23 cellular contexts compared by ENCODE assay signal in the genomic region with DNA sequence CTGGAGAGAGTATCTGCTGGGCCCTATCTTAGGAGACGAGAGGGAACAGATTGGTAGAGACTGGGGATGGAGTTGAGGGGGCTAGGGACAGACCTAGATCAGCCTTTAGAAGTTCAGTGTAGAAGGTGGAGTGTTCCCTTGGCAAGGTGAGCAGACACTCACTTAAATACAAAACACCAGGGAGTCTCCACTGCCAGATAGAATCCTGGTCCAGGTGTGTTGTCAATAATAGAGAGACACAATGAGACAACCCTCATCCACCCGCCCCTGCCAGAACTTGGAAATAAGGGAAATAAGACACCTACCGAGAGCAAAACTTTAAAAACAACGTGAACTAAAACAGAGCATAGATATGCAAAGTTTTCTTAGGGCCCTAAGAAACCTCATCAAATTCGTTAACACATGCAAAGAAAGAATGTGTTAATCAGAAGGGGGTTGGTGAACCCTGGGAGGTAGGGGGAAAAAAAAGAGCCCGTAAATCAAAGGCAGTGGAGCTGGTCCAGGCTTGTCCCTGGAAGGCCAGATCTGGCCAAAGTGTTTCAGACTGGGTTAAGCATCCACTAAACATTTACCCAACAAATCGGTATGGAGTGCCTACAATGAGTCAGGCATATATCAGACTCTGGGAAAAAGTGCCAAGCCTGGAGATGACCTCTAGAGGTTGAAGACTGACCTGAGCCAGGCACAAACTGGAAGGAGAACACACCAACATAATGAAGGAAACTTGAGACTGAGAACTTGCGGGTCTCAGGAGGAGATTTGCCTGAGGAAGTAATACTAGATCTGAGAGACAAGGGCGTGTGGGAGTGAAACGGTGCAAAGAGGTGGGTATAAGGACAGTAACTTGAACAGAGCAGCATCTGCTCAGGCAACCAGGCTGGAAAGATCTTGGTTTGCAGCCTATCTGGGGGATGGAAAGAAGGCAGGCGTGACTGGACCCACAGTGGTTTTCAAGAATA. TPM values are rescaled to one million over a fixed set of nuclear protein-coding genes. Genes with fewer than 3 reads are reported as not detected.
"Had no signal": no experiment of that assay in that cellular context is flagged by ENCODE, and none has a peak within 500 bp of the region (broad histone marks: within the 10 kb centered on the region; RNA-seq: fewer than 3 reads in every experiment).

No MANE protein-coding gene starts in this region.

- H3K36me3 Mint-ChIP-seq: activated CD8-positive, alpha-beta memory T cell treated with anti-CD3 and anti-CD28 coated beads, Interleukin-2, amount 10 ng/mL, durations not matched to agents 7 days and 5 days; activated naive CD4-positive, alpha-beta T cell treated with anti-CD3 and anti-CD28 coated beads, Interleukin-2, amount 50 U/mL, for 72 hours had no signal

- H3K27ac Mint-ChIP-seq: activated CD8-positive, alpha-beta memory T cell treated with anti-CD3 and anti-CD28 coated beads, Interleukin-2, amount 10 ng/mL, durations not matched to agents 7 days and 5 days; activated naive CD4-positive, alpha-beta T cell treated with anti-CD3 and anti-CD28 coated beads, Interleukin-2, amount 50 U/mL, for 72 hours had no signal

- H3K9me3 Mint-ChIP-seq: activated T-cell treated with anti-CD3 and anti-CD28 coated beads, Interleukin-2, amount 50 U/mL, for 4 hours; central memory CD8-positive, alpha-beta T cell; nephron had no signal

- H3K4me3 Mint-ChIP-seq: activated CD8-positive, alpha-beta memory T cell treated with anti-CD3 and anti-CD28 coated beads, Interleukin-2, amount 10 ng/mL, durations not matched to agents 7 days and 5 days; activated T-cell treated with anti-CD3 and anti-CD28 coated beads, Interleukin-2, amount 50 U/mL, for 4 hours; brain; central memory CD8-positive, alpha-beta T cell; nephron had no signal

- H3K36me3 ChIP-seq: gastrocnemius medialis, heart right ventricle, left lung, stomach, thoracic aorta, uterus had no signal

- H3K4me3 ChIP-seq: gastrocnemius medialis, heart right ventricle, left lung, stomach, thoracic aorta, uterus had no signal

- H3K27ac ChIP-seq: epithelial cell of prostate, gastrocnemius medialis, heart right ventricle, left lung, stomach, thoracic aorta, uterus had no signal

- DNase-seq: activated CD4-positive, alpha-beta T cell treated with anti-CD3 and anti-CD28 coated beads, Interleukin-2, amount 50 U/mL, for 4 hours; activated CD8-positive, alpha-beta memory T cell treated with anti-CD3 and anti-CD28 coated beads, Interleukin-2, amount 10 ng/mL, durations not matched to agents 7 days and 5 days; activated effector memory CD4-positive, alpha-beta T cell treated with anti-CD3 and anti-CD28 coated beads, Interleukin-2, amount 50 U/mL, for 16 hours; activated T-cell treated with anti-CD3 and anti-CD28 coated beads, Interleukin-2, amount 50 U/mL, for 4 hours; amygdala; effector memory CD4-positive, alpha-beta T cell; gastrocnemius medialis; heart right ventricle; islet precursor cell; left lung; stimulated activated CD4-positive, alpha-beta T cell treated with anti-CD3 and anti-CD28 coated beads, Interleukin-12 subunit alpha, Interleukin-12 subunit beta, amount 100 ng/mL, for 4 hours; stimulated activated CD4-positive, alpha-beta T cell treated with anti-CD3 and anti-CD28 coated beads, Interleukin-2, amount 100 ng/mL, for 48 hours; stomach; uterus had no signal

- ATAC-seq: activated CD4-positive, CD25-positive, alpha-beta regulatory T cell treated with anti-CD3 and anti-CD28 coated beads, Interleukin-2, amount 50 U/mL, for 24 hours; activated CD8-positive, alpha-beta memory T cell treated with anti-CD3 and anti-CD28 coated beads, Interleukin-2, amount 10 ng/mL, durations not matched to agents 7 days and 5 days; activated naive CD4-positive, alpha-beta T cell treated with anti-CD3 and anti-CD28 coated beads, Interleukin-2, amount 50 U/mL, for 72 hours; activated T-cell treated with anti-CD3 and anti-CD28 coated beads, Interleukin-2, amount 50 U/mL, for 4 hours; gastrocnemius medialis; heart right ventricle; left lung had no signal

- H3K4me1 ChIP-seq: gastrocnemius medialis, heart right ventricle, left lung, stomach, uterus had no signal

- H3K27me3 ChIP-seq: uterus had no signal

- H3K9me3 ChIP-seq: gastrocnemius medialis, left lung, stomach, thoracic aorta, uterus had no signal

- H3K4me1 Mint-ChIP-seq: activated CD8-positive, alpha-beta memory T cell treated with anti-CD3 and anti-CD28 coated beads, Interleukin-2, amount 10 ng/mL, durations not matched to agents 7 days and 5 days; central memory CD8-positive, alpha-beta T cell; nephron had no signal

RNA-seq across cellular contexts. Expression of gene OTX2, which starts 37.0 kb away (rescaled TPM):
- total RNA-seq: activated CD8-positive, alpha-beta memory T cell treated with anti-CD3 and anti-CD28 coated beads, Interleukin-2, amount 10 ng/mL, durations not matched to agents 7 days and 5 days; activated naive CD4-positive, alpha-beta T cell treated with anti-CD3 and anti-CD28 coated beads, Interleukin-2, amount 50 U/mL, for 72 hours; activated T-cell treated with anti-CD3 and anti-CD28 coated beads, Interleukin-2, amount 50 U/mL, for 4 hours; gastrocnemius medialis; heart right ventricle; left lung; osteocyte; stomach; T-helper 2 cell treated with Interferon-gamma antibody and Interleukin-4, amounts not matched to agents 100 ng/mL and 5 ng/mL, for 36 hours; thoracic aorta; uterus had no signal
- polyA plus RNA-seq: heart right ventricle, stomach had no signal
